9 cellular contexts compared by ENCODE assay signal in genomic region chr7:24778543-24779282, GRCh38. TPM values are rescaled to one million over a fixed set of nuclear protein-coding genes. Genes with fewer than 3 reads are reported as not detected.
A peak's percentile ranks its signal among the peaks of the same experiment; 100 is the strongest.
DNase-seq lines count a peak whose midpoint lies in the region; ATAC-seq and TF ChIP-seq lines count a peak whose summit lies in the region.
"Had no signal": no experiment of that assay in that cellular context is flagged by ENCODE, and none has a peak within 500 bp of the region (broad histone marks: within the 10 kb centered on the region; RNA-seq: fewer than 3 reads in every experiment).

No MANE protein-coding gene starts in this region.

- H3K27ac ChIP-seq in RWPE2 (ENCODE audit: poor library complexity, severe bottlenecking): no peak overlapping the region
- no peak overlapping the region for H3K27ac ChIP-seq in vagina
- H3K27ac ChIP-seq: cardiac muscle cell had no signal

- DNase-seq in GM06990 (ENCODE audit: extremely low read depth, insufficient read length) (peak; percentile 46), RWPE2 (ENCODE audit: low spot score) (no peak), left ventricle myocardium superior (peak; percentile 50), RPMI8226 (no peak), vagina (ENCODE audit: extremely low spot score in 2 of 2) (no peak)

- H3K36me3 ChIP-seq in GM06990 (ENCODE audit: control insufficient read depth, insufficient read depth, low read length) (no peaks in the 10 kb centered on the region), RWPE2 (ENCODE audit: low read depth) (no peaks in the 10 kb centered on the region), vagina (no peaks in the 10 kb centered on the region)
- H3K36me3 ChIP-seq: cardiac muscle cell had no signal

- H3K27me3 ChIP-seq in GM06990 (replicated peaks; ENCODE audit: control insufficient read depth, insufficient read depth, low read length): no peaks in the 10 kb centered on the region
- no peaks in the 10 kb centered on the region for H3K27me3 ChIP-seq in RWPE2 (ENCODE audit: insufficient read depth, poor library complexity, severe bottlenecking)
- no peaks in the 10 kb centered on the region for H3K27me3 ChIP-seq in vagina
- H3K27me3 ChIP-seq: cardiac muscle cell had no signal

- ATAC-seq in HG02571 (IDR thresholded peaks at IDR 0.05; ENCODE audit: unreplicated experiment) (peak; percentile 48), RWPE2 (ENCODE audit: low read depth) (peak; percentile 59), left ventricle myocardium superior (peak; percentile 92), GM18517 (IDR thresholded peaks at IDR 0.05; ENCODE audit: unreplicated experiment) (no peak), HG03439 (IDR thresholded peaks at IDR 0.05; ENCODE audit: unreplicated experiment) (no peak)

- intact Hi-C loops in left ventricle myocardium superior (cut with micrococcal nuclease) (no loop called here), vagina (cut with DNase I) (no loop called here)

- no peak for TF ChIP-seq POLR2A in vagina (IDR thresholded peaks at IDR 0.05)

- H3K9me3 ChIP-seq in RWPE2 (ENCODE audit: severe bottlenecking): no peaks in the 10 kb centered on the region
- no peaks in the 10 kb centered on the region for H3K9me3 ChIP-seq in vagina

- H3K4me1 ChIP-seq in RWPE2 (ENCODE audit: insufficient read depth, poor library complexity, severe bottlenecking) (peaks cover 22% of the 10 kb centered on the region), vagina (peaks cover 8% of the 10 kb centered on the region)

- TF ChIP-seq CTCF in GM06990 (IDR thresholded peaks at IDR 0.05; ENCODE audit: insufficient read depth, low read length, poor library complexity, severe bottlenecking) (no peak), RWPE2 (IDR thresholded peaks at IDR 0.05; ENCODE audit: poor library complexity, severe bottlenecking) (no peak), vagina (IDR thresholded peaks at IDR 0.05) (no peak)

- H3K4me3 ChIP-seq in GM06990 (replicated peaks; ENCODE audit: low read depth, low read length): no peak overlapping the region
- no peak overlapping the region for H3K4me3 ChIP-seq in RWPE2 (ENCODE audit: severe bottlenecking)
- no peak overlapping the region for H3K4me3 ChIP-seq in vagina
- H3K4me3 ChIP-seq: cardiac muscle cell had no signal

RNA-seq across cellular contexts. Expression of gene GSDME, which starts 21.4 kb away (rescaled TPM):
- total RNA-seq in left ventricle myocardium superior (5.3 TPM), vagina (11.0 TPM)

Comparison
In these comparisons a context has a peak if more than half of its experiments do, and no peak if none do; other contexts are left out.
1. DNase-seq: peak in GM06990 (single experiment) and left ventricle myocardium superior (single experiment); none in RWPE2 (single experiment), RPMI8226 (single experiment) and vagina (0 of 2).
2. ATAC-seq: peak in HG02571 (single experiment), RWPE2 (single experiment) and left ventricle myocardium superior (single experiment); none in GM18517 (single experiment) and HG03439 (single experiment).